In the genomic region with DNA sequence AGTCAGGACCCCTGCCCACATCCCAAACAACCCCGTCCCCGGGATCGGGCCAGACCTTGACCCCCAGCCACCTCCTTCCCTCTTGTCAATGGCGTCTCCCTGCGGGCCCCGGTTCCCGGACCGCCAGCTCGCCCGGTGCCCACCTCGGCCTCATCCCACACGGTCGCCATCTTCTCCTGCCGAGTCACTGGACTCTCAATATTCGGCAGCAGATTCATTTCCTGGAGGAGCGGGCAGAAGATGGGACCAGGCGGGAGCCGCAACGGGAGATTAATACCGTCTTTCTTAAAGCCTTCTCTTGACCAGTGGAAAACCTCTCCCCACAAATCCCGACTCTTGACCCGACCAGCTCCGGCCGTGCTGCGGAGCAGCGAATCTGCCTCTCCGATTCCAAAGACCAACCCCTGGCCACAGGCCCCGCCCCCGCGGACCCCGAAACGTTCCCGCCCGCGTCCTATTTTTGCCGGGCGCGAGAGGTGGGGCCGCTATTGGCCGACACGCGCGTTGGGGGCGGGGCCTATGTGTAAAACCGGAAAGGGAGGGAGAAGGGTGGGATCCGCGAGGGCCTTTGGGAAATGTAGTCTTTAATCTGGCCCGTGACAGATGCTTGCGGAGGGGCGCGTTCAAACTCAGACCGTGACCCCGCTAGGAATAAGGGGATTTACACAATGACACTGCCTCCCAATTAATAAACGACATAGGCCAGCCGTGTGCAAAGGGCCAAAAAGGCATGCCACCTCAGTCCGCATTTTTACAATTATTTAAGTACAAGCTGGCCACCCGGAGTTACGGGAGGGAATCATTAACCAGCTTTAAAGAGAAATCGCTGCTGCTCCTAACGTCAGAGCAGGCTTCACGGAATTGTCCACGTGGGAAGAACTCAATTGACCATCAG, we compare ENCODE assay signal across 8 cellular contexts. TPM values are rescaled to one million over a fixed set of nuclear protein-coding genes. Genes with fewer than 3 reads are reported as not detected.
A peak's percentile ranks its signal among the peaks of the same experiment; 100 is the strongest.
DNase-seq lines count a peak whose midpoint lies in the region; ATAC-seq, FAIRE-seq and TF ChIP-seq lines count a peak whose summit lies in the region.

A gene (minus strand): TSS at position 378 of the 895 bp plus-strand sequence. CDS start 160 bp downstream, at position 218.

- peaks cover 28% of the 10 kb centered on the region for H3K79me2 ChIP-seq in keratinocyte (ENCODE audit: control insufficient read depth, insufficient read depth, low read length)

- H3K4me3 ChIP-seq in AG10803 (ENCODE audit: low read length) (peak within 1 kb of the TSS; percentile 99), keratinocyte (ENCODE audit: control insufficient read depth in 2 of 3, extremely low read depth in 1 of 3, insufficient read depth in 2 of 3, low read depth in 1 of 3, low read length in 3 of 3) (peak within 1 kb of the TSS; percentile 82 to 86 (median 83))

- peak within 1 kb of the TSS; percentile 97 for H3K27ac ChIP-seq in keratinocyte (ENCODE audit: control insufficient read depth, insufficient read depth, low read length)

- no peaks in the 10 kb centered on the region for H3K27me3 ChIP-seq in keratinocyte (ENCODE audit: control insufficient read depth, extremely low read depth, insufficient read depth, low read length)

- H2AFZ ChIP-seq in keratinocyte (ENCODE audit: control insufficient read depth, low read length), result peak within 1 kb of the TSS; percentile 96

- peak within 1 kb of the TSS; percentile 92 for H3K4me2 ChIP-seq in keratinocyte (ENCODE audit: control insufficient read depth, extremely low read depth, insufficient read depth, low read depth, low read length)

- no peaks in the 10 kb centered on the region for H3K9me3 ChIP-seq in keratinocyte (ENCODE audit: control insufficient read depth, low read depth, low read length)

- peak within 1 kb of the TSS; percentile 99 for H3K9ac ChIP-seq in keratinocyte (ENCODE audit: control insufficient read depth, extremely low read depth, insufficient read depth, low read length)

- dilution Hi-C loops in keratinocyte (cut with MboI; ENCODE audit: extremely low pct_ligation_motif_present, low sequenced_read_pairs), result no loop called here

- DNase-seq in AG10803 (ENCODE audit: low read depth) (peak; percentile 93), NCI-H460 (ENCODE audit: extremely low read depth, low read depth) (peak; percentile 95), cerebellar nuclear complex (lab: John Stamatoyannopoulos, UW) (peak; percentile 75 to 93), keratinocyte (ENCODE audit: low read depth, low spot score) (peak; percentile 49)
- DNase-seq in activated CD4-positive, CD25-positive, alpha-beta regulatory T cell treated with anti-CD3 and anti-CD28 coated beads, Interleukin-2, amount 50 U/mL, for 72 hours, result peak; percentile 99
- DNase-seq in stimulated activated CD4-positive, alpha-beta T cell treated with anti-CD3 and anti-CD28 coated beads, Interleukin-15, amount 100 ng/mL, for 1 hour (ENCODE audit: low read depth in 1 of 2, low spot score in 1 of 2), result peak; percentile 97 to 99

- FAIRE-seq in keratinocyte (lab: Jason Lieb, UNC), result no peak

- H3K36me3 ChIP-seq in keratinocyte (ENCODE audit: control insufficient read depth in 2 of 2, extremely low read depth in 1 of 2, insufficient read depth in 2 of 2, low read length in 2 of 2), result peaks cover 19 to 24% of the 10 kb centered on the region in 2 experiments

- H3K9me1 ChIP-seq in keratinocyte (ENCODE audit: control insufficient read depth, extremely low read depth, insufficient read depth, low read length), result no peaks in the 10 kb centered on the region

- ATAC-seq in GM19043 (IDR thresholded peaks at IDR 0.05; ENCODE audit: low read depth, unreplicated experiment), result peak; percentile 84
- ATAC-seq in HG03378 (IDR thresholded peaks at IDR 0.05; ENCODE audit: unreplicated experiment), result peak; percentile 78

- no peak for TF ChIP-seq CTCF in AG10803 (conservative IDR thresholded peaks at IDR 0.05; ENCODE audit: low read length)
- no peak for TF ChIP-seq CTCF in keratinocyte (optimal IDR thresholded peaks at IDR 0.05 in 1 of 3, IDR thresholded peaks at IDR 0.05 in 1 of 3, conservative IDR thresholded peaks at IDR 0.05 in 1 of 3; ENCODE audit: extremely low read depth in 1 of 3, insufficient read depth in 2 of 3, low read length in 3 of 3)

- H4K20me1 ChIP-seq in keratinocyte (ENCODE audit: control insufficient read depth, extremely low read depth, insufficient read depth, low read length), result no peaks in the 10 kb centered on the region

- peaks cover 12% of the 10 kb centered on the region for H3K4me1 ChIP-seq in keratinocyte (ENCODE audit: control insufficient read depth, extremely low read depth, insufficient read depth, low read length)

RNA-seq across cellular contexts. Expression of the gene that starts here (rescaled TPM):
- total RNA-seq in NCI-H460 (2014; rRNA removed; shearing (Covaris generic)), result 120 and 123 TPM in 2 replicates
- polyA plus RNA-seq in NCI-H460 (2014; cell fraction: nucleus; rRNA removed), result 117 and 132 TPM in 2 replicates
- polyA plus RNA-seq in keratinocyte, result 96.1 to 172 TPM (median 156 TPM) in 3 replicates
- polyA plus RNA-seq in keratinocyte (2011; ENCODE audit: low read depth), result 30.4 TPM
- polyA plus RNA-seq in keratinocyte (2011; cell fraction: cytosol; rRNA removed), result 149 and 155 TPM in 2 replicates
- 97.3 and 102 TPM in 2 replicates for polyA plus RNA-seq in keratinocyte (2011; cell fraction: nucleus; rRNA removed)
- polyA plus RNA-seq in keratinocyte (2012; ENCODE audit: low replicate concordance), result 56.4 and 229 TPM in 2 replicates
- polyA minus RNA-seq in keratinocyte, result 77.7 to 116 TPM (median 97.4 TPM) in 3 replicates
- polyA minus RNA-seq in keratinocyte (2011; cell fraction: cytosol; rRNA and poly(A)+ RNA removed), result 70.0 TPM
- 28.4 and 42.4 TPM in 2 replicates for polyA minus RNA-seq in keratinocyte (2011; cell fraction: nucleus; rRNA and poly(A)+ RNA removed)

Comparison
In these comparisons a context has a peak if more than half of its experiments do, and no peak if none do; other contexts are left out.
1. Peak in every context shown above with its lines: DNase-seq, ATAC-seq, H3K4me3 ChIP-seq and H3K27ac ChIP-seq.
2. DNase-seq: peak in every context shown above with its lines; median percentile 99 in activated CD4-positive, CD25-positive, alpha-beta regulatory T cell treated with anti-CD3 and anti-CD28 coated beads, Interleukin-2, amount 50 U/mL, for 72 hours; 98 in stimulated activated CD4-positive, alpha-beta T cell treated with anti-CD3 and anti-CD28 coated beads, Interleukin-15, amount 100 ng/mL, for 1 hour; 95 in NCI-H460; 93 in AG10803; 84 in cerebellar nuclear complex; 49 in keratinocyte.